ENCODE assay signal across 8 cellular contexts in genomic region chr3:127822836-127823589, GRCh38. TPM values are rescaled to one million over a fixed set of nuclear protein-coding genes. Genes with fewer than 3 reads are reported as not detected.
DNase-seq lines count a peak whose midpoint lies in the region; ATAC-seq, FAIRE-seq and TF ChIP-seq lines count a peak whose summit lies in the region.

No MANE protein-coding gene starts in this region.

- TF ChIP-seq CTCF in AG09309 (IDR thresholded peaks at IDR 0.05; ENCODE audit: control insufficient read depth, insufficient read depth, low read depth, low read length, missing control alignments): peak; percentile 19
- peak in 7 of 12 donors; percentile 31 to 54 (median 42) for TF ChIP-seq CTCF in heart left ventricle (IDR thresholded peaks at IDR 0.05)

- H3K36me3 Mint-ChIP-seq in activated T-helper 17 cell treated with anti-CD3 and anti-CD28 coated beads, Interleukin-2, amount 50 U/mL, for 72 hours (ENCODE audit: low read depth): no peaks in the 10 kb centered on the region

- H3K4me1 Mint-ChIP-seq in activated T-helper 17 cell treated with anti-CD3 and anti-CD28 coated beads, Interleukin-2, amount 50 U/mL, for 72 hours: peaks cover 5% of the 10 kb centered on the region

- H3K4me3 Mint-ChIP-seq in activated T-helper 17 cell treated with anti-CD3 and anti-CD28 coated beads, Interleukin-2, amount 50 U/mL, for 72 hours: peak overlapping the region; percentile 69

- no peak for DNase-seq in AG09309 (ENCODE audit: low read depth)
- DNase-seq in GM12891 (ENCODE audit: insufficient read length, low spot score): peak; percentile 41
- peak; percentile 64 to 87 (median 76) for DNase-seq in heart left ventricle
- DNase-seq in pons (ENCODE audit: low spot score): peak; percentile 39
- DNase-seq in NCI-H226: no peak
- DNase-seq in NK-92 treated with Interleukin-12 subunit alpha and Interleukin-12 subunit beta, amount 100 ng/mL, for 24 hours (lab: John Stamatoyannopoulos, UW): no peak

- H3K36me3 ChIP-seq in heart left ventricle: peaks cover 0 to 26% (median 13%) of the 10 kb centered on the region in 9 donors

- intact Hi-C loops in heart left ventricle (cut with DNase I): loop anchor here in 9 of 10 donors (1.0 to 10.0 kb wide), 12 partner anchors 34 to 248 kb away; partner anchors contain the start of genes ABTB1 (in 2 of the 9) and TPRA1 (in 1 of the 9)

- 1 to 14% (median 2%) methylated on average over 24 to 98 of the region's 98 CpGs for WGBS in heart left ventricle, 4 donors

- FAIRE-seq in GM12891 (lab: Jason Lieb, UNC): peak; percentile 84

- H3K27me3 Mint-ChIP-seq in activated T-helper 17 cell treated with anti-CD3 and anti-CD28 coated beads, Interleukin-2, amount 50 U/mL, for 72 hours: peaks cover 40% of the 10 kb centered on the region

- ATAC-seq in HG03280 (IDR thresholded peaks at IDR 0.05; ENCODE audit: unreplicated experiment) (peak; percentile 46), heart left ventricle (peak; percentile 62 to 89 (median 81))
- peak; percentile 38 for ATAC-seq in activated T-helper 17 cell treated with anti-CD3 and anti-CD28 coated beads, Interleukin-2, amount 50 U/mL, for 72 hours (replicated peaks)

- peaks cover 0 to 12% (median 2%) of the 10 kb centered on the region in 12 donors for H3K9me3 ChIP-seq in heart left ventricle

- H3K9me3 Mint-ChIP-seq in activated T-helper 17 cell treated with anti-CD3 and anti-CD28 coated beads, Interleukin-2, amount 50 U/mL, for 72 hours: no peaks in the 10 kb centered on the region

- H3K4me3 ChIP-seq in AG09309 (ENCODE audit: control insufficient read depth, low read depth, low read length) (peak overlapping the region; percentile 65), heart left ventricle (peak overlapping the region; percentile 67 to 99 (median 86))

- peak overlapping the region; percentile 75 to 97 (median 92) for H3K27ac ChIP-seq in heart left ventricle

- peaks cover 0 to 44% (median 27%) of the 10 kb centered on the region in 12 donors for H3K4me1 ChIP-seq in heart left ventricle

- no peak overlapping the region for H3K27ac Mint-ChIP-seq in activated T-helper 17 cell treated with anti-CD3 and anti-CD28 coated beads, Interleukin-2, amount 50 U/mL, for 72 hours

- TF ChIP-seq POLR2A in GM12891 (IDR thresholded peaks at IDR 0.05; ENCODE audit: low read depth, low read length) (no peak), heart left ventricle (IDR thresholded peaks at IDR 0.05) (peak in 1 of 2 donors; percentile 53)

- no peaks in the 10 kb centered on the region for H3K27me3 ChIP-seq in heart left ventricle

TF ChIP-seq in GM12891, 5 proteins besides CTCF, POLR2A, EP300 and RAD21:
- TF ChIP-seq PAX5 (IDR thresholded peaks at IDR 0.05; ENCODE audit: insufficient read depth, low read length, severe bottlenecking) (no peak), POLR2AphosphoS5 (IDR thresholded peaks at IDR 0.05; ENCODE audit: low read depth, low read length) (no peak; the same call in 1 of the 2 replicates), POU2F2 (IDR thresholded peaks at IDR 0.05; ENCODE audit: low read depth, low read length) (no peak), SPI1 (IDR thresholded peaks at IDR 0.05; ENCODE audit: low read depth, low read length) (no peak), TAF1 (IDR thresholded peaks at IDR 0.05; ENCODE audit: low read depth, low read length) (no peak)

RNA-seq across cellular contexts. Expression of gene MGLL, which starts 0.7 kb away (rescaled TPM):
- 49.8 TPM for polyA plus RNA-seq in GM12891 (2012; ENCODE audit: low read depth, missing spikeins)
- total RNA-seq in activated T-helper 17 cell treated with anti-CD3 and anti-CD28 coated beads, Interleukin-2, amount 50 U/mL, for 72 hours: 1 to 10 TPM; 1.2 to 1.4 TPM
- total RNA-seq in heart left ventricle: 100 to 1,000 TPM in 1 of 9 donors, 10 to 100 TPM in 8; 41.8 to 119 (median 78.9) TPM
- polyA plus RNA-seq in heart left ventricle: 10 to 100 TPM; 38.5 to 90.7 TPM

Comparison
In these comparisons a context has a peak if more than half of its experiments do, and no peak if none do; other contexts are left out.
1. DNase-seq: peak in GM12891 (single experiment), heart left ventricle (5 of 5) and pons (single experiment); none in AG09309 (single experiment), NCI-H226 (single experiment) and NK-92 treated with Interleukin-12 subunit alpha and Interleukin-12 subunit beta, amount 100 ng/mL, for 24 hours (single experiment).
2. RNA of gene MGLL, which starts 0.7 kb away (total RNA-seq): 41.8 to 119 TPM in heart left ventricle; 1.2 to 1.4 TPM in activated T-helper 17 cell treated with anti-CD3 and anti-CD28 coated beads, Interleukin-2, amount 50 U/mL, for 72 hours; every median in the first group is over 10 times any median in the second.
3. Peak in every context shown above with its lines, with median percentiles within 50 percentile points of each other: ATAC-seq.